In genomic region chr5:151252762-151253603, GRCh38 we compare ENCODE assay signal across 1 cellular context.
A peak's percentile ranks its signal among the peaks of the same experiment; 100 is the strongest.
TF ChIP-seq lines count a peak whose summit lies in the region.

Gene GM2A (plus strand): TSS chr5:151253185. CDS start chr5:151253217, 32 bp downstream.

TF ChIP-seq in HepG2, 621 proteins besides CTCF, POLR2A, EP300 and RAD21 (continued from another document and continues in another):
- no peak for TF ChIP-seq ZNF276 (CRISPR knock-in tag; IDR thresholded peaks at IDR 0.05; ENCODE audit: low read depth)
- TF ChIP-seq SMARCE1 (IDR thresholded peaks at IDR 0.05; ENCODE audit: borderline replicate concordance): no peak
- no peak for TF ChIP-seq REL (CRISPR knock-in tag; conservative IDR thresholded peaks at IDR 0.05)
- no peak for TF ChIP-seq ZNF878 (CRISPR knock-in tag; IDR thresholded peaks at IDR 0.05)
- no peak for TF ChIP-seq NFIC (IDR thresholded peaks at IDR 0.05; ENCODE audit: low read length)
- no peak for TF ChIP-seq NR2F1 (CRISPR knock-in tag; IDR thresholded peaks at IDR 0.05)
- no peak for TF ChIP-seq BCLAF1 (IDR thresholded peaks at IDR 0.05)
- TF ChIP-seq MAFF (IDR thresholded peaks at IDR 0.05; ENCODE audit: low read depth, low read length): no peak
- TF ChIP-seq ARID4A (CRISPR knock-in tag; IDR thresholded peaks at IDR 0.05; ENCODE audit: borderline replicate concordance): no peak; the same call in 1 of the 2 replicates
- no peak for TF ChIP-seq KDM5A (IDR thresholded peaks at IDR 0.05; ENCODE audit: borderline replicate concordance, low read length)
- TF ChIP-seq ZBTB49 (CRISPR knock-in tag; IDR thresholded peaks at IDR 0.05; ENCODE audit: borderline replicate concordance): no peak
- peak; percentile 88 for TF ChIP-seq CEBPG (CRISPR knock-in tag; IDR thresholded peaks at IDR 0.05)
- no peak for TF ChIP-seq ZNF30 (CRISPR knock-in tag; IDR thresholded peaks at IDR 0.05)
- TF ChIP-seq SYNCRIP (IDR thresholded peaks at IDR 0.05; ENCODE audit: insufficient read depth, low read depth, low read length): no peak
- no peak for TF ChIP-seq TFAP4 (IDR thresholded peaks at IDR 0.05; ENCODE audit: borderline replicate concordance, low read depth)
- no peak for TF ChIP-seq ARID3A (IDR thresholded peaks at IDR 0.05; ENCODE audit: low read depth, low read length)
- no peak for TF ChIP-seq ZNF354B (CRISPR knock-in tag; IDR thresholded peaks at IDR 0.05)
- no peak for TF ChIP-seq MAF1 (CRISPR knock-in tag; IDR thresholded peaks at IDR 0.05; ENCODE audit: borderline replicate concordance)
- peak; percentile 12; the same call in 1 of the 2 replicates for TF ChIP-seq PRDM10 (CRISPR knock-in tag; IDR thresholded peaks at IDR 0.05; ENCODE audit: low read depth)
- no peak for TF ChIP-seq ZNF709 (CRISPR knock-in tag; IDR thresholded peaks at IDR 0.05)
- TF ChIP-seq SCMH1 (CRISPR knock-in tag; IDR thresholded peaks at IDR 0.05; ENCODE audit: borderline replicate concordance): no peak
- TF ChIP-seq MLXIP (CRISPR knock-in tag; IDR thresholded peaks at IDR 0.05; ENCODE audit: borderline replicate concordance): no peak
- TF ChIP-seq USF2 (IDR thresholded peaks at IDR 0.05; ENCODE audit: low read depth, low read length): no peak
- no peak for TF ChIP-seq USF2 (CRISPR knock-in tag; IDR thresholded peaks at IDR 0.05; ENCODE audit: borderline replicate concordance)
- TF ChIP-seq FOXA3 (CRISPR knock-in tag; IDR thresholded peaks at IDR 0.05): no peak
- no peak; the same call in 1 of the 2 replicates for TF ChIP-seq ZNF335 (CRISPR knock-in tag; IDR thresholded peaks at IDR 0.05)
- TF ChIP-seq ZNF784 (CRISPR knock-in tag; IDR thresholded peaks at IDR 0.05; ENCODE audit: borderline replicate concordance): no peak
- no peak for TF ChIP-seq FOSL1 (CRISPR knock-in tag; IDR thresholded peaks at IDR 0.05; ENCODE audit: borderline replicate concordance)
- TF ChIP-seq ISL2 (CRISPR knock-in tag; IDR thresholded peaks at IDR 0.05): no peak
- no peak; the same call in 1 of the 2 replicates for TF ChIP-seq RARA (CRISPR knock-in tag; IDR thresholded peaks at IDR 0.05)
- peak; percentile 92 for TF ChIP-seq HNRNPLL (IDR thresholded peaks at IDR 0.05; ENCODE audit: low read depth, low read length, poor library complexity, severe bottlenecking)
